ENCODE assay signal across 9 cellular contexts in genomic region chr11:8167796-8168195, GRCh38. TPM values are rescaled to one million over a fixed set of nuclear protein-coding genes. Genes with fewer than 3 reads are reported as not detected.
DNase-seq lines count a peak whose midpoint lies in the region; ATAC-seq and TF ChIP-seq lines count a peak whose summit lies in the region.
"Had no signal": no experiment of that assay in that cellular context is flagged by ENCODE, and none has a peak within 500 bp of the region (broad histone marks: within the 10 kb centered on the region; RNA-seq: fewer than 3 reads in every experiment).

No MANE protein-coding gene starts in this region.

- H3K27me3 ChIP-seq in skeletal muscle tissue (ENCODE audit: control insufficient read depth in 3 of 3, insufficient read depth in 3 of 3, low read length in 3 of 3), result peaks cover 6 to 16% (median 9%) of the 10 kb centered on the region in 3 donors

- no peak for DNase-seq in activated CD4-positive, alpha-beta T cell treated with anti-CD3 and anti-CD28 coated beads for 36 hours
- no peak for DNase-seq in activated CD4-positive, alpha-beta T cell treated with anti-CD3 and anti-CD28 coated beads for 48 hours
- no peak for DNase-seq in activated CD8-positive, alpha-beta T cell treated with anti-CD3 and anti-CD28 coated beads for 36 hours
- DNase-seq in foreskin melanocyte, result peak; percentile 5
- DNase-seq in effector CD4-positive, alpha-beta T cell, result no peak
- DNase-seq in HK-2 (ENCODE audit: unreplicated experiment), result no peak

- no peak for TF ChIP-seq CTCF in activated CD8-positive, alpha-beta T cell treated with anti-CD3 and anti-CD28 coated beads for 36 hours (IDR thresholded peaks at IDR 0.05)

- H3K27ac ChIP-seq in skeletal muscle tissue (ENCODE audit: low read depth, low read length), result no peak overlapping the region
- H3K27ac ChIP-seq: SK-N-MC had no signal

- H3K4me1 Mint-ChIP-seq in activated CD4-positive, alpha-beta T cell treated with anti-CD3 and anti-CD28 coated beads for 36 hours, result peaks cover 32% of the 10 kb centered on the region
- H3K4me1 Mint-ChIP-seq in activated CD8-positive, alpha-beta T cell treated with anti-CD3 and anti-CD28 coated beads for 36 hours (ENCODE audit: low read depth), result peaks cover 20% of the 10 kb centered on the region

- H3K9me3 Mint-ChIP-seq in activated CD4-positive, alpha-beta T cell treated with anti-CD3 and anti-CD28 coated beads for 36 hours (ENCODE audit: low read depth), result no peaks in the 10 kb centered on the region
- H3K9me3 Mint-ChIP-seq in activated CD8-positive, alpha-beta T cell treated with anti-CD3 and anti-CD28 coated beads for 36 hours, result no peaks in the 10 kb centered on the region

- H3K4me3 Mint-ChIP-seq in activated CD4-positive, alpha-beta T cell treated with anti-CD3 and anti-CD28 coated beads for 36 hours, result peak overlapping the region; percentile 88
- peak overlapping the region; percentile 80 for H3K4me3 Mint-ChIP-seq in activated CD8-positive, alpha-beta T cell treated with anti-CD3 and anti-CD28 coated beads for 36 hours

- H3K27me3 Mint-ChIP-seq in activated CD4-positive, alpha-beta T cell treated with anti-CD3 and anti-CD28 coated beads for 36 hours, result peaks cover 17% of the 10 kb centered on the region
- peaks cover 29% of the 10 kb centered on the region for H3K27me3 Mint-ChIP-seq in activated CD8-positive, alpha-beta T cell treated with anti-CD3 and anti-CD28 coated beads for 36 hours

- H3K36me3 ChIP-seq in skeletal muscle tissue (ENCODE audit: control insufficient read depth in 3 of 3, insufficient read depth in 3 of 3, low read length in 3 of 3), result no peaks in the 10 kb centered on the region

- H3K4me1 ChIP-seq in skeletal muscle tissue (ENCODE audit: control insufficient read depth in 3 of 3, insufficient read depth in 3 of 3, low read length in 3 of 3), result peaks cover 6 to 9% (median 8%) of the 10 kb centered on the region in 3 donors

- ATAC-seq in activated CD4-positive, alpha-beta T cell treated with anti-CD3 and anti-CD28 coated beads for 36 hours, result no peak
- no peak for ATAC-seq in activated CD8-positive, alpha-beta T cell treated with anti-CD3 and anti-CD28 coated beads for 36 hours
- ATAC-seq in GM19455 (IDR thresholded peaks at IDR 0.05; ENCODE audit: unreplicated experiment), result no peak

- peaks cover 2% of the 10 kb centered on the region for H3K36me3 Mint-ChIP-seq in activated CD4-positive, alpha-beta T cell treated with anti-CD3 and anti-CD28 coated beads for 36 hours (ENCODE audit: low read depth)
- H3K36me3 Mint-ChIP-seq in activated CD8-positive, alpha-beta T cell treated with anti-CD3 and anti-CD28 coated beads for 36 hours (ENCODE audit: low read depth), result no peaks in the 10 kb centered on the region

- CTCF ChIA-PET in activated CD4-positive, alpha-beta T cell treated with anti-CD3 and anti-CD28 coated beads for 36 hours (lab: Charles Lee), result no interaction called here
- CTCF ChIA-PET in activated CD8-positive, alpha-beta T cell treated with anti-CD3 and anti-CD28 coated beads for 36 hours (lab: Charles Lee), result interaction anchor here (1.1 kb wide), 1 partner anchor 25 kb away, joined by 4 read pairs; no protein-coding TSS in a partner anchor

- no peaks in the 10 kb centered on the region for H3K9me3 ChIP-seq in skeletal muscle tissue (ENCODE audit: control insufficient read depth in 3 of 3, low read length in 3 of 3)

- H3K4me3 ChIP-seq in skeletal muscle tissue (ENCODE audit: low read length in 3 of 3), result peak overlapping the region; percentile 70 to 92 (median 90)
- H3K4me3 ChIP-seq: SK-N-MC had no signal

- peak overlapping the region; percentile 33 for H3K27ac Mint-ChIP-seq in activated CD4-positive, alpha-beta T cell treated with anti-CD3 and anti-CD28 coated beads for 36 hours
- no peak overlapping the region for H3K27ac Mint-ChIP-seq in activated CD8-positive, alpha-beta T cell treated with anti-CD3 and anti-CD28 coated beads for 36 hours

- no peak overlapping the region for H3K9ac ChIP-seq in skeletal muscle tissue (ENCODE audit: low read depth in 1 of 3, low read length in 3 of 3)

- POLR2A ChIA-PET in activated CD4-positive, alpha-beta T cell treated with anti-CD3 and anti-CD28 coated beads for 36 hours (lab: Charles Lee), result no interaction called here
- POLR2A ChIA-PET in activated CD8-positive, alpha-beta T cell treated with anti-CD3 and anti-CD28 coated beads for 36 hours (lab: Charles Lee), result interaction anchor here (1.0 kb wide), 1 partner anchor 57 kb away, joined by 3 read pairs; no protein-coding TSS in a partner anchor

- intact Hi-C loops in activated CD4-positive, alpha-beta T cell treated with anti-CD3 and anti-CD28 coated beads for 36 hours (cut with DNase I, micrococcal nuclease), result no loop called here
- intact Hi-C loops in activated CD8-positive, alpha-beta T cell treated with anti-CD3 and anti-CD28 coated beads for 36 hours (cut with micrococcal nuclease), result no loop called here

RNA-seq across cellular contexts. Expression of gene RIC3, which starts 1.0 kb away (rescaled TPM):
- total RNA-seq in activated CD4-positive, alpha-beta T cell treated with anti-CD3 and anti-CD28 coated beads for 36 hours, result 10 to 100 TPM; 13.9 to 15.8 TPM
- total RNA-seq in activated CD8-positive, alpha-beta T cell treated with anti-CD3 and anti-CD28 coated beads for 36 hours, result 1 to 10 TPM; 7.6 to 7.7 TPM
- total RNA-seq in skeletal muscle tissue, result 0.52 TPM
